In the genomic region with DNA sequence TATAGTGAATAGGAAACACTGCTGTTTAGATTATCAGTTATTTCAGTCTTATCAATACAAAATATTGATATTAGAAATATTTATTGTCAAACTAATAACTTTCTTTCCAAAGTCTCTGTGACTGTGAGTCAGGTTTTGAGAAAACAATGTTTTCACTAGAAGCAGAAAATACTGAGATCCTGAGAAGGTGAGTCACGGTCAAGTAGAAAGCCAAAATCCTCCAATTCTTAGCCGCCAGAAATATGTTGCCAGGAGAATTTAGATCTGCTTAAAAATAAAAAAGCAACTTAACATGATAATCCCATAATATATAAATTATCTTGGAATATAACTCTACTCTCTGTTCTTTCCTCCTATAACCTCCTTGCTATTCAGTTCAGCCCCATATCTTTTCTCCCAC, we compare ENCODE assay signal across 20 cellular contexts.
A peak's percentile ranks its signal among the peaks of the same experiment; 100 is the strongest.
DNase-seq lines count a peak whose midpoint lies in the region; ATAC-seq, FAIRE-seq and TF ChIP-seq lines count a peak whose summit lies in the region.
"Had no signal": no experiment of that assay in that cellular context is flagged by ENCODE, and none has a peak within 500 bp of the region (broad histone marks: within the 10 kb centered on the region; RNA-seq: fewer than 3 reads in every experiment).

No MANE protein-coding gene starts in this region.

- no peaks in the 10 kb centered on the region for H3K79me2 ChIP-seq in astrocyte (ENCODE audit: insufficient read depth, low read length)

- H3K9me3 Mint-ChIP-seq in astrocyte (ENCODE audit: unreplicated experiment): no peaks in the 10 kb centered on the region
- H3K9me3 Mint-ChIP-seq in effector memory CD8-positive, alpha-beta T cell: peaks cover 10 to 11% of the 10 kb centered on the region in 2 donors
- H3K9me3 Mint-ChIP-seq: GM23338 had no signal

- H3K36me3 ChIP-seq in astrocyte (ENCODE audit: insufficient read depth, low read length): no peaks in the 10 kb centered on the region
- H3K36me3 ChIP-seq in brain microvascular endothelial cell (replicated peaks): no peaks in the 10 kb centered on the region
- no peaks in the 10 kb centered on the region for H3K36me3 ChIP-seq in psoas muscle (ENCODE audit: insufficient read depth in 1 of 2, low read depth in 1 of 2)

- DNase-seq in astrocyte (ENCODE audit: low read depth) (peak; percentile 49), brain microvascular endothelial cell (peak; percentile 10), iris pigment epithelial cell (ENCODE audit: low read depth) (peak; percentile 24), psoas muscle (no peak)
- no peak for DNase-seq in activated CD4-positive, CD25-positive, alpha-beta regulatory T cell (lab: John Stamatoyannopoulos, UW)
- no peak for DNase-seq in effector memory CD8-positive, alpha-beta T cell
- DNase-seq: AML-193; Caco-2; CD4-positive, alpha-beta T cell; HCEC 1CT had no signal

- no peaks in the 10 kb centered on the region for H4K20me1 ChIP-seq in astrocyte (ENCODE audit: insufficient read depth, low read length)

- H3K4me1 ChIP-seq in astrocyte (ENCODE audit: insufficient read depth, low read length) (peaks cover 3% of the 10 kb centered on the region), psoas muscle (no peaks in the 10 kb centered on the region)
- H3K4me1 ChIP-seq: A549, Caco-2 had no signal

- H3K36me3 Mint-ChIP-seq in astrocyte (ENCODE audit: low read depth, unreplicated experiment): no peaks in the 10 kb centered on the region
- no peaks in the 10 kb centered on the region for H3K36me3 Mint-ChIP-seq in effector memory CD8-positive, alpha-beta T cell (ENCODE audit: insufficient read depth)
- H3K36me3 Mint-ChIP-seq: IgD-negative memory B cell had no signal

- TF ChIP-seq CTCF in astrocyte (IDR thresholded peaks at IDR 0.05; ENCODE audit: insufficient read depth, low read depth, low read length) (no peak), brain microvascular endothelial cell (IDR thresholded peaks at IDR 0.05; ENCODE audit: low read depth, low read length, missing control alignments) (no peak), psoas muscle (IDR thresholded peaks at IDR 0.05) (no peak)

- H3K9ac ChIP-seq in astrocyte (ENCODE audit: low read length): no peak overlapping the region

- no peaks in the 10 kb centered on the region for H3K4me1 Mint-ChIP-seq in astrocyte (ENCODE audit: low read depth, unreplicated experiment)
- no peaks in the 10 kb centered on the region for H3K4me1 Mint-ChIP-seq in effector memory CD8-positive, alpha-beta T cell (ENCODE audit: low read depth in 2 of 2)
- H3K4me1 Mint-ChIP-seq: GM23338, IgD-negative memory B cell had no signal

- H3K27me3 Mint-ChIP-seq in astrocyte (ENCODE audit: low read depth, unreplicated experiment): no peaks in the 10 kb centered on the region
- no peaks in the 10 kb centered on the region for H3K27me3 Mint-ChIP-seq in effector memory CD8-positive, alpha-beta T cell
- H3K27me3 Mint-ChIP-seq: CD4-positive, alpha-beta T cell; IgD-negative memory B cell had no signal

- intact Hi-C loops in psoas muscle (cut with DNase I): no loop called here

- H3K27me3 ChIP-seq in astrocyte (ENCODE audit: insufficient read depth, low read length) (no peaks in the 10 kb centered on the region), brain microvascular endothelial cell (replicated peaks) (no peaks in the 10 kb centered on the region), psoas muscle (ENCODE audit: insufficient read depth in 3 of 3, low read length in 2 of 3) (peaks cover 0 to 2% (median 0%) of the 10 kb centered on the region in 3 donors)

- ATAC-seq in psoas muscle: no peak
- ATAC-seq in effector memory CD8-positive, alpha-beta T cell (replicated peaks): no peak
- ATAC-seq: A549, GM23338 had no signal

- H2AFZ ChIP-seq in astrocyte (ENCODE audit: low read depth, low read length): no peak overlapping the region
- H2AFZ ChIP-seq: GM23338 had no signal

- H3K27ac Mint-ChIP-seq in astrocyte (ENCODE audit: unreplicated experiment): no peak overlapping the region
- no peak overlapping the region for H3K27ac Mint-ChIP-seq in effector memory CD8-positive, alpha-beta T cell
- H3K27ac Mint-ChIP-seq: CD4-positive, alpha-beta T cell; GM23338; IgD-negative memory B cell had no signal

- in situ Hi-C loops in brain microvascular endothelial cell (cut with HindIII; ENCODE audit: low pct_ligation_motif_present, low sequenced_read_pairs): no loop called here

- H3K4me2 ChIP-seq in astrocyte (ENCODE audit: low read length): no peak overlapping the region
- H3K4me2 ChIP-seq: A549, GM23338 had no signal

- no peak overlapping the region for H3K4me3 ChIP-seq in astrocyte (ENCODE audit: insufficient read depth, low read depth, low read length)
- H3K4me3 ChIP-seq in brain microvascular endothelial cell (ENCODE audit: low read depth, low read length): no peak overlapping the region
- H3K4me3 ChIP-seq in psoas muscle: no peak overlapping the region
- H3K4me3 ChIP-seq: A549, GM23338 had no signal

- WGBS in psoas muscle, 3 donors: 81 to 86% (median 83%) methylated on average over 2 of the region's 2 CpGs

- no peaks in the 10 kb centered on the region for H3K9me3 ChIP-seq in astrocyte (ENCODE audit: insufficient read depth, low read depth, low read length)
- H3K9me3 ChIP-seq in psoas muscle: no peaks in the 10 kb centered on the region
- H3K9me3 ChIP-seq: A549, Caco-2 had no signal

- H3K27ac ChIP-seq in astrocyte (ENCODE audit: low read depth, low read length) (no peak overlapping the region), brain microvascular endothelial cell (no peak overlapping the region), psoas muscle (no peak overlapping the region)
- H3K27ac ChIP-seq: A549, C4-2B, HL-60 had no signal

- FAIRE-seq in astrocyte (lab: Jason Lieb, UNC): no peak
- FAIRE-seq: A549, D721Med, GM12891, GM19239, H54, HTR-8/SVneo had no signal

- H3K4me3 Mint-ChIP-seq in astrocyte (ENCODE audit: unreplicated experiment): no peak overlapping the region
- no peak overlapping the region for H3K4me3 Mint-ChIP-seq in effector memory CD8-positive, alpha-beta T cell
- H3K4me3 Mint-ChIP-seq: CD4-positive, alpha-beta T cell; GM23338; IgD-negative memory B cell had no signal

Comparison
In these comparisons a context has a peak if more than half of its experiments do, and no peak if none do; other contexts are left out.
1. DNase-seq: peak in astrocyte (single experiment), brain microvascular endothelial cell (single experiment) and iris pigment epithelial cell (single experiment); none in psoas muscle (0 of 2), activated CD4-positive, CD25-positive, alpha-beta regulatory T cell (0 of 4) and effector memory CD8-positive, alpha-beta T cell (0 of 3).